ENCODE assay signal across 1 cellular context in the genomic region with DNA sequence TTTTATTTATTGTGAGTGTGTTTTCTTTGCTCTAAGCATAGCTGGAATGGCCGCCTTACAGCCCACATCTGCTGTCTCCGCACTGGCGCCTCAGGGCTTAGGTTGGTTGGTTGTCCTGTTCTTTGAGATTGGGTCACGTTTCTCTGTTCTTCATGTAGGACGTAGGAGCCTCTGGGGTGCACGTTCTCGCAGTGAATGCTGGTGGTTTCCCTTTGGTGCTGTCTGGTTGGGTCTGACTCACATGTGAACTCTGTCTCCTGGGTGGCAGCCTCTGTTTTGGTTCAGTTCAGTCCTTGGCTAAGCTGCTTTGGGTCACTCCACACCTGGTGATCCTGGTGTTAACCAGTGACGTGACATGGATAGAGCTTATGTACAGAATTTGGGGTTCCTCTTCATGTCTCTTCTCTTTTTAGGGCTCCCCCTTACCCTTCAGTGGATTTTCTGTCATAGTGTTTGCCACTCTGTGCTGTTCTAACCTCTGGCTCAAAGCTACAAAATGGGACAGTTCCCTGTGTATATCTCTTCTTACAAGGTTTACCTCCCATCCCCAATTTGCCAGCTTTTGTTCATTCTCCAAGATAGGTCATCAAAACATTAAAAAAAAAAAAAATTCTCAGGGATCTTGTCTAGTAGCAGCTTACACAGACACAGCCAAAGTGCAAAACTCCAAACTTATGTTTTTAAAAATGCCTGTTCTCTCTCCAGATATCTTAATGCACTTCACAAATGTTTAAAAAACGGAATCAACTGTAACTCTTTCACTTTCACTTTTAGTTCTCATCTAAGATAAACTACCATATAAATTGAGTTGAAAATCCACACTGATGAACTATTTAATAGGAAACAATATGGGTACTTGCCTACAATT.
TF ChIP-seq lines count a peak whose summit lies in the region.

No MANE protein-coding gene starts in this region.

TF ChIP-seq in K562, 482 proteins besides CTCF, POLR2A, EP300 and RAD21 (continued from another document):
- TF ChIP-seq, protein P1, sequence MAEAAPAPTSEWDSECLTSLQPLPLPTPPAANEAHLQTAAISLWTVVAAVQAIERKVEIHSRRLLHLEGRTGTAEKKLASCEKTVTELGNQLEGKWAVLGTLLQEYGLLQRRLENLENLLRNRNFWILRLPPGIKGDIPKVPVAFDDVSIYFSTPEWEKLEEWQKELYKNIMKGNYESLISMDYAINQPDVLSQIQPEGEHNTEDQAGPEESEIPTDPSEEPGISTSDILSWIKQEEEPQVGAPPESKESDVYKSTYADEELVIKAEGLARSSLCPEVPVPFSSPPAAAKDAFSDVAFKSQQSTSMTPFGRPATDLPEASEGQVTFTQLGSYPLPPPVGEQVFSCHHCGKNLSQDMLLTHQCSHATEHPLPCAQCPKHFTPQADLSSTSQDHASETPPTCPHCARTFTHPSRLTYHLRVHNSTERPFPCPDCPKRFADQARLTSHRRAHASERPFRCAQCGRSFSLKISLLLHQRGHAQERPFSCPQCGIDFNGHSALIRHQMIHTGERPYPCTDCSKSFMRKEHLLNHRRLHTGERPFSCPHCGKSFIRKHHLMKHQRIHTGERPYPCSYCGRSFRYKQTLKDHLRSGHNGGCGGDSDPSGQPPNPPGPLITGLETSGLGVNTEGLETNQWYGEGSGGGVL (CRISPR knock-in tag; IDR thresholded peaks at IDR 0.05) = no peak
- TF ChIP-seq EWSR1 (IDR thresholded peaks at IDR 0.05; ENCODE audit: borderline replicate concordance, low read depth, partially characterized antibody) (no peak), KLF10 (CRISPR knock-in tag; IDR thresholded peaks at IDR 0.05) (no peak), CBX8 (IDR thresholded peaks at IDR 0.05; ENCODE audit: borderline replicate concordance, extremely low read depth, low read depth, low read length, poor library complexity, severe bottlenecking) (peak; percentile 40)
